Comparison of ENCODE assay signal across 12 cellular contexts in genomic region chr13:75986818-75987217, GRCh38.
DNase-seq lines count a peak whose midpoint lies in the region; ATAC-seq and FAIRE-seq lines count a peak whose summit lies in the region.
"Had no signal": no experiment of that assay in that cellular context is flagged by ENCODE, and none has a peak within 500 bp of the region (broad histone marks: within the 10 kb centered on the region; RNA-seq: fewer than 3 reads in every experiment).

No MANE protein-coding gene starts in this region.

- DNase-seq in GM18507 (ENCODE audit: extremely low spot score, insufficient read length, low read depth), result peak; percentile 2
- DNase-seq in NCI-H82 (lab: John Stamatoyannopoulos, UW), result peak; percentile 66
- DNase-seq in NCI-H2196 (lab: John Stamatoyannopoulos, UW; ENCODE audit: unreplicated experiment), result no peak
- no peak for DNase-seq in islet precursor cell
- no peak for DNase-seq in D341Med (ENCODE audit: low spot score)
- no peak for DNase-seq in HuH-7.5 (ENCODE audit: low spot score)
- DNase-seq: activated CD8-positive, alpha-beta memory T cell treated with anti-CD3 and anti-CD28 coated beads, Interleukin-2, amount 10 ng/mL, durations not matched to agents 7 days and 5 days; aorta had no signal

- FAIRE-seq in GM18507 (lab: Jason Lieb, UNC), result peak; percentile 77
- FAIRE-seq: endothelial cell of umbilical vein had no signal

- ATAC-seq in GM19468 (IDR thresholded peaks at IDR 0.05; ENCODE audit: extremely low read depth, unreplicated experiment) (peak; percentile 99), HG02970 (IDR thresholded peaks at IDR 0.05; ENCODE audit: low FRiP score, unreplicated experiment) (peak; percentile 87)
- ATAC-seq: activated CD8-positive, alpha-beta memory T cell treated with anti-CD3 and anti-CD28 coated beads, Interleukin-2, amount 10 ng/mL, durations not matched to agents 7 days and 5 days; SK-N-SH treated with all-trans-retinoic acid at 6 μM for 48 hours had no signal

Comparison
In these comparisons a context has a peak if more than half of its experiments do, and no peak if none do; other contexts are left out.
1. DNase-seq: peak in GM18507 (single experiment) and NCI-H82 (single experiment); none in NCI-H2196 (single experiment), islet precursor cell (single experiment), D341Med (single experiment) and HuH-7.5 (single experiment).